25 cellular contexts compared by ENCODE assay signal in the genomic region with DNA sequence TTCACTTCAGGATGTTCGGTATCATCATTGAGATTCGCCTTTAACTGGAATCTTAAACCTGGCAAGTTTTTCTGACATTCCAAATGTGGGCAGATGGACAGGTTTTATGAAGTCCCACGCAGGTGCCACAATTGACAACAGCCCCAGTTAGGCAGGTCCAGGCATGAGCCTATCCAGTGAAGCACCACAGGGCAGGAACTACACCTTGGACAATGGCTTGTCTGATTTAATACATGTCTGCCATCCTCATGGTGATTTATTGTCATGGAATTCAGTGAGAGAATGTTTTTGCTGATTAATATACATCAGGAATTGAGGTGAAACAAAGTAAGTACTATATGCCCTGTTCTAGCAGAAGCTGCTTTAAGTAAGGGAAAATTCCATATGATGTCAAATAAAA.
"Had no signal": no experiment of that assay in that cellular context is flagged by ENCODE, and none has a peak within 500 bp of the region (broad histone marks: within the 10 kb centered on the region; RNA-seq: fewer than 3 reads in every experiment).

No MANE protein-coding gene starts in this region.

- FAIRE-seq: endothelial cell of umbilical vein had no signal

- H3K36me3 Mint-ChIP-seq: immature natural killer cell; memory B cell; natural killer cell; stimulated activated effector memory CD8-positive, alpha-beta T cell treated with anti-CD3 and anti-CD28 coated beads, Interleukin-12 subunit alpha, Interleukin-12 subunit beta, amount 100 ng/mL, for 72 hours had no signal

- H3K27ac Mint-ChIP-seq: immature natural killer cell; memory B cell; natural killer cell; stimulated activated effector memory CD8-positive, alpha-beta T cell treated with anti-CD3 and anti-CD28 coated beads, Interleukin-12 subunit alpha, Interleukin-12 subunit beta, amount 100 ng/mL, for 72 hours had no signal

- H3K9me3 ChIP-seq: lower lobe of right lung, ovary, psoas muscle, sigmoid colon, stomach, thyroid gland had no signal

- H3K4me1 ChIP-seq: lower lobe of right lung, thyroid gland had no signal

- H3K27me3 Mint-ChIP-seq: memory B cell had no signal

- DNase-seq: dermis blood vessel endothelial cell; effector memory CD4-positive, alpha-beta T cell; foreskin fibroblast; hypothalamus; immature natural killer cell; islet precursor cell; left ventricle myocardium superior; lower lobe of right lung; natural killer cell; occipital lobe; ovary; posterior cingulate gyrus; psoas muscle; right cardiac atrium; sigmoid colon; stimulated activated CD4-positive, alpha-beta T cell treated with anti-CD3 and anti-CD28 coated beads, Interleukin-2, amount 100 ng/mL, for 24 hours; stimulated activated CD4-positive, alpha-beta T cell treated with anti-CD3 and anti-CD28 coated beads, Interleukin-4, amount 100 ng/mL, for 24 hours; stimulated activated naive CD4-positive, alpha-beta T cell treated with Interleukin-2 at 50 U/mL for 16 hours; stomach; thyroid gland; trophoblast cell had no signal

- ATAC-seq: left ventricle myocardium superior; lower lobe of right lung; natural killer cell; psoas muscle; right cardiac atrium; stimulated activated effector memory CD8-positive, alpha-beta T cell treated with anti-CD3 and anti-CD28 coated beads, Interleukin-12 subunit alpha, Interleukin-12 subunit beta, amount 100 ng/mL, for 72 hours had no signal

- H3K9me3 Mint-ChIP-seq: immature natural killer cell; memory B cell; natural killer cell; stimulated activated effector memory CD8-positive, alpha-beta T cell treated with anti-CD3 and anti-CD28 coated beads, Interleukin-12 subunit alpha, Interleukin-12 subunit beta, amount 100 ng/mL, for 72 hours had no signal

- H3K27me3 ChIP-seq: ovary, sigmoid colon, thyroid gland had no signal

- H3K4me3 Mint-ChIP-seq: immature natural killer cell; memory B cell; natural killer cell; stimulated activated effector memory CD8-positive, alpha-beta T cell treated with anti-CD3 and anti-CD28 coated beads, Interleukin-12 subunit alpha, Interleukin-12 subunit beta, amount 100 ng/mL, for 72 hours had no signal

- H3K4me3 ChIP-seq: coronary artery, lower lobe of right lung, ovary, psoas muscle, sigmoid colon, stomach, thyroid gland had no signal

- H3K36me3 ChIP-seq: lower lobe of right lung, ovary, sigmoid colon, stomach, thyroid gland had no signal

- H3K27ac ChIP-seq: coronary artery, lower lobe of right lung, ovary, psoas muscle, sigmoid colon, stomach, thyroid gland had no signal
